8 cellular contexts compared by ENCODE assay signal in genomic region chr6:16338577-16339262, GRCh38.
DNase-seq lines count a peak whose midpoint lies in the region; ATAC-seq and TF ChIP-seq lines count a peak whose summit lies in the region.

No MANE protein-coding gene starts in this region.

- no peaks in the 10 kb centered on the region for H3K27me3 Mint-ChIP-seq in MCF 10A (ENCODE audit: insufficient read depth, unreplicated experiment)

- no TSS peak for BruUV-seq in MCF 10A (replicated peaks; lab: Mats Ljungman, UMichigan)

- in situ Hi-C loops in transverse colon (cut with MboI; ENCODE audit: low pct_ligation_motif_present in 1 of 4, low pct_unique_long_range_greater_than_20kb in 1 of 4, low sequenced_read_pairs in 3 of 4): loop anchor here (10.0 to 25.0 kb wide), 7 partner anchors 66 to 626 kb away; partner anchors contain the start of gene ATXN1 (in 2 of the 4)

- H3K4me1 ChIP-seq in BE2C: peaks cover 40% of the 10 kb centered on the region
- peaks cover 4 to 50% of the 10 kb centered on the region in 2 donors for H3K4me1 ChIP-seq in left lung
- peaks cover 8 to 33% (median 15%) of the 10 kb centered on the region in 4 donors for H3K4me1 ChIP-seq in transverse colon

- 59 to 69% methylated on average over 3 to 10 of the region's 10 CpGs for WGBS in transverse colon (ENCODE audit: low coverage in 1 of 2), 2 donors

- H3K4me3 Mint-ChIP-seq in MCF 10A (ENCODE audit: unreplicated experiment): no peak overlapping the region

- CTCF ChIA-PET in MCF 10A (lab: Yijun Ruan, JAX): interaction anchor here (0.6 to 1.7 kb wide), 6 partner anchors 68 to 747 kb away, joined by 3 to 4 read pairs (median 3); no protein-coding TSS in a partner anchor

- H3K4me3 ChIP-seq in BE2C (ENCODE audit: low read depth, low read length): peak overlapping the region; percentile 19
- H3K4me3 ChIP-seq in left lung: no peak overlapping the region
- no peak overlapping the region for H3K4me3 ChIP-seq in transverse colon

- H3K4me1 Mint-ChIP-seq in MCF 10A (ENCODE audit: insufficient read depth, unreplicated experiment): peaks cover 41% of the 10 kb centered on the region

- DNase-seq in BE2C (peak; percentile 76), LoVo (ENCODE audit: low spot score) (peak; percentile 43), MCF 10A (ENCODE audit: unreplicated experiment) (peak; percentile 88), left lung (peak in 1 of 2 donors; percentile 79), transverse colon (peak; percentile 62), NCI-H1436 treated with DMSO at 0.1 percent for 48 hours (lab: John Stamatoyannopoulos, UW) (no peak), HPDE6-E6E7 (ENCODE audit: extremely low spot score) (no peak)
- no peak for DNase-seq in activated CD4-positive, CD25-positive, alpha-beta regulatory T cell treated with anti-CD3 and anti-CD28 coated beads, Interleukin-2, amount 50 U/mL, for 72 hours

- TF ChIP-seq CTCF in BE2C (IDR thresholded peaks at IDR 0.05; ENCODE audit: low read depth, low read length) (peak; percentile 84), MCF 10A (IDR thresholded peaks at IDR 0.05; ENCODE audit: unreplicated experiment) (no peak), left lung (IDR thresholded peaks at IDR 0.05) (peak in 1 of 2 donors; percentile 47), transverse colon (IDR thresholded peaks at IDR 0.05) (peak; percentile 22 to 46 (median 26))

- TF ChIP-seq POLR2A in transverse colon (IDR thresholded peaks at IDR 0.05): no peak

- H3K9me3 Mint-ChIP-seq in MCF 10A (ENCODE audit: unreplicated experiment): no peaks in the 10 kb centered on the region

- H3K36me3 ChIP-seq in BE2C: no peaks in the 10 kb centered on the region
- H3K36me3 ChIP-seq in left lung: no peaks in the 10 kb centered on the region
- no peaks in the 10 kb centered on the region for H3K36me3 ChIP-seq in transverse colon

- H3K9me3 ChIP-seq in BE2C (no peaks in the 10 kb centered on the region), left lung (no peaks in the 10 kb centered on the region), transverse colon (no peaks in the 10 kb centered on the region)

- peak; percentile 53 for ATAC-seq in left lung

- H3K27me3 ChIP-seq in BE2C (no peaks in the 10 kb centered on the region), left lung (no peaks in the 10 kb centered on the region), transverse colon (no peaks in the 10 kb centered on the region)

- no peak for TF ChIP-seq EP300 in transverse colon (IDR thresholded peaks at IDR 0.05; ENCODE audit: low read depth)

- peak overlapping the region; percentile 63 for H3K27ac Mint-ChIP-seq in MCF 10A (ENCODE audit: low read depth, unreplicated experiment)

- no peaks in the 10 kb centered on the region for H3K36me3 Mint-ChIP-seq in MCF 10A (ENCODE audit: insufficient read depth, unreplicated experiment)

- POLR2A ChIA-PET in MCF 10A (lab: Yijun Ruan, JAX): interaction anchor here (0.9 to 1.2 kb wide), 2 partner anchors 388 to 423 kb away, joined by 3 to 4 read pairs; partner anchors contain the start of gene ATXN1

- peak overlapping the region in 1 of 2 donors; percentile 20 for H3K27ac ChIP-seq in left lung
- H3K27ac ChIP-seq in transverse colon: peak overlapping the region; percentile 38 to 73 (median 59)

- intact Hi-C loops in MCF 10A (cut with micrococcal nuclease): no loop called here
- intact Hi-C loops in left lung (cut with DNase I): loop anchor here (5.0 to 10.0 kb wide), 4 partner anchors 74 to 426 kb away; partner anchors contain the start of gene ATXN1 (in 2 of the 2)
- intact Hi-C loops in transverse colon (cut with DNase I; ENCODE audit: low total_unique reads): loop anchor here (5.0 kb wide), 1 partner anchor 69 kb away; no protein-coding TSS in a partner anchor

Comparison
In these comparisons a context has a peak if more than half of its experiments do, and no peak if none do; other contexts are left out.
1. DNase-seq: peak in BE2C (single experiment), LoVo (single experiment), MCF 10A (single experiment) and transverse colon (single experiment); none in NCI-H1436 treated with DMSO at 0.1 percent for 48 hours (single experiment), activated CD4-positive, CD25-positive, alpha-beta regulatory T cell treated with anti-CD3 and anti-CD28 coated beads, Interleukin-2, amount 50 U/mL, for 72 hours (single experiment) and HPDE6-E6E7 (single experiment).